18 cellular contexts compared by ENCODE assay signal in the genomic region with DNA sequence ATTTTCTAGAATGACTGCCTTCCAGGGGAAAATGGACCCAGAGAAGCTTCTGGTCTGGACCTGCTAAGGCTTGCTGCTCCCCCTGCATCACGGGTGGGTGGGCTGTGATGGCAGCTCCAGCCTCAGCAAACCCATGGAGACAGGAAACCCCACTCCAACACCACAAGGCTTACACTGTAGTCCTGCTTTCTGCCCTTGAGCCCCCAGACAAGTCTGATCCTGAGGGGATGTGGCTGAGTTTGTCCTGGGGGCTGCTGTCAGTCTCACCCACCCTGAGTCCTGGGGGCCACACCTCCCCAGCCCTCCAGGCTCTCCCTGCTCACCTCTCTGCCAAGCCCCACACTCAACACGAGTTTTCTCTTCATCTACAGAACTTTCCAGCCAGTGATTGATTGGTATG.
DNase-seq lines count a peak whose midpoint lies in the region; ATAC-seq and TF ChIP-seq lines count a peak whose summit lies in the region.
"Had no signal": no experiment of that assay in that cellular context is flagged by ENCODE, and none has a peak within 500 bp of the region (broad histone marks: within the 10 kb centered on the region; RNA-seq: fewer than 3 reads in every experiment).

No MANE protein-coding gene starts in this region.

- no peak for TF ChIP-seq POLR2A in esophagus muscularis mucosa (IDR thresholded peaks at IDR 0.05; ENCODE audit: low read depth)

- no peak overlapping the region for H3K4me3 ChIP-seq in BLaER1
- no peak overlapping the region for H3K4me3 ChIP-seq in BLaER1 treated with 17β-estradiol and CSF1 and Interleukin-3, amounts not matched to agents 10 nM and 100 nM
- no peak overlapping the region for H3K4me3 ChIP-seq in esophagus muscularis mucosa
- H3K4me3 ChIP-seq in neuronal stem cell (ENCODE audit: low read length in 2 of 2): no peak overlapping the region
- no peak overlapping the region for H3K4me3 ChIP-seq in right atrium auricular region
- H3K4me3 ChIP-seq: GM12878, GM23338 had no signal

- H2BK5ac ChIP-seq in neuronal stem cell (ENCODE audit: low read length): no peak overlapping the region

- TF ChIP-seq CTCF in esophagus muscularis mucosa (IDR thresholded peaks at IDR 0.05) (no peak), right atrium auricular region (IDR thresholded peaks at IDR 0.05) (no peak)

- H4K20me1 ChIP-seq in BLaER1: peaks cover 53% of the 10 kb centered on the region
- H4K20me1 ChIP-seq in BLaER1 treated with 17β-estradiol and CSF1 and Interleukin-3, amounts not matched to agents 10 nM and 100 nM: peaks cover 0 to 38% (median 12%) of the 10 kb centered on the region in 11 experiments; a peak in 15 of 22 replicates

- H2AFZ ChIP-seq in neuronal stem cell (ENCODE audit: low read length): no peak overlapping the region
- H2AFZ ChIP-seq: GM23338 had no signal

- no peak overlapping the region for H3K27ac ChIP-seq in BLaER1
- H3K27ac ChIP-seq in BLaER1 treated with 17β-estradiol and CSF1 and Interleukin-3, amounts not matched to agents 10 nM and 100 nM: peak overlapping the region in 3 of 11 experiments; percentile 54 to 74 (median 57); a peak in 5 of 22 replicates
- H3K27ac ChIP-seq in esophagus muscularis mucosa (replicated peaks in 1 of 4): no peak overlapping the region
- H3K27ac ChIP-seq in neuronal stem cell (replicated peaks; ENCODE audit: low read length): no peak overlapping the region
- no peak overlapping the region for H3K27ac ChIP-seq in right atrium auricular region

- DNase-seq in esophagus muscularis mucosa (ENCODE audit: extremely low spot score): peak; percentile 64
- no peak for DNase-seq in neuronal stem cell (ENCODE audit: low spot score)
- DNase-seq in sciatic nerve (ENCODE audit: low spot score): no peak
- DNase-seq in right atrium auricular region (ENCODE audit: low spot score): no peak
- no peak for DNase-seq in T-helper 9 cell
- DNase-seq: CD4-positive, alpha-beta T cell; CD8-positive, alpha-beta memory T cell; DMS 273 treated with DMSO at 0.1 percent for 48 hours; DMS79; EL; GDM1; HFFc6 had no signal

- 85% methylated on average over 2 of the region's 2 CpGs for WGBS in esophagus muscularis mucosa
- no CpG with 5 or more reads among the region's 2 CpGs for WGBS in neuronal stem cell (ENCODE audit: extremely low coverage in 2 of 2, insufficient read length in 2 of 2, insufficient replicate concordance in 1 of 2), 2 donors

- H3K18ac ChIP-seq in neuronal stem cell (ENCODE audit: low read length): peak overlapping the region; percentile 35

- H4K91ac ChIP-seq in neuronal stem cell (ENCODE audit: low read depth, low read length, poor library complexity): no peak overlapping the region

- H3K36me3 ChIP-seq in BLaER1 (no peaks in the 10 kb centered on the region), esophagus muscularis mucosa (no peaks in the 10 kb centered on the region), neuronal stem cell (replicated peaks in 1 of 2; ENCODE audit: control insufficient read depth in 2 of 2, insufficient read depth in 2 of 2, low read length in 2 of 2) (no peaks in the 10 kb centered on the region), right atrium auricular region (no peaks in the 10 kb centered on the region)
- no peaks in the 10 kb centered on the region for H3K36me3 ChIP-seq in BLaER1 treated with 17β-estradiol and CSF1 and Interleukin-3, amounts not matched to agents 10 nM and 100 nM

- no peaks in the 10 kb centered on the region for H3K79me1 ChIP-seq in neuronal stem cell (ENCODE audit: low read depth, low read length)

- no peak for ATAC-seq in GM18502 (IDR thresholded peaks at IDR 0.05; ENCODE audit: poor library complexity, unreplicated experiment)
- no peak for ATAC-seq in sciatic nerve
- ATAC-seq: GM12878, GM23338, HCT116 had no signal

- no peak overlapping the region for H2BK15ac ChIP-seq in neuronal stem cell (ENCODE audit: low read length)

- H2AK5ac ChIP-seq in neuronal stem cell (ENCODE audit: low read depth, low read length): no peak overlapping the region

- H3K9ac ChIP-seq in BLaER1: no peak overlapping the region
- no peak overlapping the region for H3K9ac ChIP-seq in BLaER1 treated with 17β-estradiol and CSF1 and Interleukin-3, amounts not matched to agents 10 nM and 100 nM
- H3K9ac ChIP-seq in neuronal stem cell (ENCODE audit: low read depth, low read length, poor library complexity): no peak overlapping the region

- H3K27me3 ChIP-seq in BLaER1 (peaks cover 44% of the 10 kb centered on the region), esophagus muscularis mucosa (peaks cover 0 to 38% (median 0%) of the 10 kb centered on the region in 4 donors), neuronal stem cell (ENCODE audit: control insufficient read depth in 3 of 3, insufficient read depth in 3 of 3, low read depth in 1 of 3, low read length in 3 of 3) (no peaks in the 10 kb centered on the region), right atrium auricular region (no peaks in the 10 kb centered on the region)
- H3K27me3 ChIP-seq in BLaER1 treated with 17β-estradiol and CSF1 and Interleukin-3, amounts not matched to agents 10 nM and 100 nM: peaks cover 42 to 74% (median 53%) of the 10 kb centered on the region in 11 experiments

- H3K4me1 ChIP-seq in BLaER1 (peaks cover 80% of the 10 kb centered on the region), esophagus muscularis mucosa (no peaks in the 10 kb centered on the region), neuronal stem cell (ENCODE audit: control insufficient read depth in 2 of 2, insufficient read depth in 1 of 2, low read depth in 1 of 2, low read length in 2 of 2) (peaks cover 0 to 11% of the 10 kb centered on the region in 2 donors), right atrium auricular region (no peaks in the 10 kb centered on the region)
- peaks cover 61 to 85% (median 81%) of the 10 kb centered on the region in 10 experiments for H3K4me1 ChIP-seq in BLaER1 treated with 17β-estradiol and CSF1 and Interleukin-3, amounts not matched to agents 10 nM and 100 nM

- H3K23ac ChIP-seq in neuronal stem cell (ENCODE audit: low read depth, low read length, poor library complexity): no peak overlapping the region

- TF ChIP-seq EP300 in esophagus muscularis mucosa (IDR thresholded peaks at IDR 0.05): no peak

- H3K9me3 ChIP-seq in BLaER1 (no peaks in the 10 kb centered on the region), esophagus muscularis mucosa (no peaks in the 10 kb centered on the region), neuronal stem cell (replicated peaks in 1 of 2; ENCODE audit: control insufficient read depth in 2 of 2, insufficient read depth in 1 of 2, low read depth in 1 of 2, low read length in 2 of 2) (no peaks in the 10 kb centered on the region), right atrium auricular region (no peaks in the 10 kb centered on the region)
- peaks cover 0 to 3% (median 0%) of the 10 kb centered on the region in 11 experiments; a peak in 1 of 22 replicates for H3K9me3 ChIP-seq in BLaER1 treated with 17β-estradiol and CSF1 and Interleukin-3, amounts not matched to agents 10 nM and 100 nM (replicated peaks in 1 of 11)

- H2BK120ac ChIP-seq in neuronal stem cell (ENCODE audit: low read depth, low read length): no peak overlapping the region

- H2BK12ac ChIP-seq in neuronal stem cell (ENCODE audit: low read length): no peak overlapping the region

- H3K4me2 ChIP-seq in BLaER1: peak overlapping the region; percentile 84
- peak overlapping the region in 10 of 11 experiments; percentile 80 to 95 (median 89); a peak in 17 of 22 replicates for H3K4me2 ChIP-seq in BLaER1 treated with 17β-estradiol and CSF1 and Interleukin-3, amounts not matched to agents 10 nM and 100 nM
- H3K4me2 ChIP-seq in neuronal stem cell (ENCODE audit: insufficient read depth, low read length, poor library complexity, severe bottlenecking): no peak overlapping the region
- H3K4me2 ChIP-seq: GM23338 had no signal

- H3K14ac ChIP-seq in neuronal stem cell (ENCODE audit: low read length): no peak overlapping the region

- H3K4ac ChIP-seq in neuronal stem cell (ENCODE audit: low read length): no peak overlapping the region

- intact Hi-C loops in esophagus muscularis mucosa (cut with DNase I): no loop called here
- intact Hi-C loops in sciatic nerve (cut with DNase I): no loop called here

- no peak overlapping the region for H4K8ac ChIP-seq in neuronal stem cell (ENCODE audit: low read depth, low read length)
